ENCODE assay signal across 1 cellular context in genomic region chr4:149120331-149121014, GRCh38.
TF ChIP-seq lines count a peak whose summit lies in the region.

No MANE protein-coding gene starts in this region.

TF ChIP-seq in HepG2, 621 proteins besides CTCF, POLR2A, EP300 and RAD21:
- TF ChIP-seq ZBTB3 (CRISPR knock-in tag; IDR thresholded peaks at IDR 0.05; ENCODE audit: borderline replicate concordance, low read depth) (no peak), AKAP8 (CRISPR knock-in tag; IDR thresholded peaks at IDR 0.05) (no peak), ZNF572 (CRISPR knock-in tag; IDR thresholded peaks at IDR 0.05) (no peak), IRF1 (CRISPR knock-in tag; IDR thresholded peaks at IDR 0.05; ENCODE audit: low read depth) (no peak), ZNF160 (CRISPR knock-in tag; IDR thresholded peaks at IDR 0.05) (no peak), SPEN (CRISPR knock-in tag; IDR thresholded peaks at IDR 0.05; ENCODE audit: low read depth) (no peak), HMG20B (CRISPR knock-in tag; conservative IDR thresholded peaks at IDR 0.05) (no peak), HDAC6 (IDR thresholded peaks at IDR 0.05; ENCODE audit: low read depth, low read length) (no peak), TOPORS (CRISPR knock-in tag; IDR thresholded peaks at IDR 0.05) (no peak), GATA4 (IDR thresholded peaks at IDR 0.05; ENCODE audit: borderline replicate concordance, low read depth) (no peak), ZNF83 (CRISPR knock-in tag; IDR thresholded peaks at IDR 0.05; ENCODE audit: borderline replicate concordance) (no peak), ZNF251 (CRISPR knock-in tag; IDR thresholded peaks at IDR 0.05) (no peak), ZNF276 (CRISPR knock-in tag; IDR thresholded peaks at IDR 0.05; ENCODE audit: low read depth) (no peak), ATF7-NPFF (CRISPR knock-in tag; IDR thresholded peaks at IDR 0.05; ENCODE audit: low read depth) (no peak), FOXK2 (IDR thresholded peaks at IDR 0.05) (no peak), ZFP36L2 (CRISPR knock-in tag; IDR thresholded peaks at IDR 0.05) (no peak)
- TF ChIP-seq, protein P1, sequence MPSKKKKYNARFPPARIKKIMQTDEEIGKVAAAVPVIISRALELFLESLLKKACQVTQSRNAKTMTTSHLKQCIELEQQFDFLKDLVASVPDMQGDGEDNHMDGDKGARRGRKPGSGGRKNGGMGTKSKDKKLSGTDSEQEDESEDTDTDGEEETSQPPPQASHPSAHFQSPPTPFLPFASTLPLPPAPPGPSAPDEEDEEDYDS (CRISPR knock-in tag; IDR thresholded peaks at IDR 0.05), result no peak
- TF ChIP-seq, protein P2, sequence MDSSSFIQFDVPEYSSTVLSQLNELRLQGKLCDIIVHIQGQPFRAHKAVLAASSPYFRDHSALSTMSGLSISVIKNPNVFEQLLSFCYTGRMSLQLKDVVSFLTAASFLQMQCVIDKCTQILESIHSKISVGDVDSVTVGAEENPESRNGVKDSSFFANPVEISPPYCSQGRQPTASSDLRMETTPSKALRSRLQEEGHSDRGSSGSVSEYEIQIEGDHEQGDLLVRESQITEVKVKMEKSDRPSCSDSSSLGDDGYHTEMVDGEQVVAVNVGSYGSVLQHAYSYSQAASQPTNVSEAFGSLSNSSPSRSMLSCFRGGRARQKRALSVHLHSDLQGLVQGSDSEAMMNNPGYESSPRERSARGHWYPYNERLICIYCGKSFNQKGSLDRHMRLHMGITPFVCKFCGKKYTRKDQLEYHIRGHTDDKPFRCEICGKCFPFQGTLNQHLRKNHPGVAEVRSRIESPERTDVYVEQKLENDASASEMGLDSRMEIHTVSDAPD (CRISPR knock-in tag; IDR thresholded peaks at IDR 0.05), result no peak
- TF ChIP-seq, protein P3, sequence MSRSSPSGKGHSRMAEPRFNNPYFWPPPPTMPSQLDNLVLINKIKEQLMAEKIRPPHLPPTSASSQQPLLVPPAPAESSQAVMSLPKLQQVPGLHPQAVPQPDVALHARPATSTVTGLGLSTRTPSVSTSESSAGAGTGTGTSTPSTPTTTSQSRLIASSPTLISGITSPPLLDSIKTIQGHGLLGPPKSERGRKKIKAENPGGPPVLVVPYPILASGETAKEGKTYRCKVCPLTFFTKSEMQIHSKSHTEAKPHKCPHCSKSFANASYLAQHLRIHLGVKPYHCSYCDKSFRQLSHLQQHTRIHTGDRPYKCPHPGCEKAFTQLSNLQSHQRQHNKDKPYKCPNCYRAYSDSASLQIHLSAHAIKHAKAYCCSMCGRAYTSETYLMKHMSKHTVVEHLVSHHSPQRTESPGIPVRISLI (CRISPR knock-in tag; IDR thresholded peaks at IDR 0.05; ENCODE audit: borderline replicate concordance), result no peak
TF ChIP-seq in HepG2: peak in this region for 0.
